11 cellular contexts compared by ENCODE assay signal in the genomic region with DNA sequence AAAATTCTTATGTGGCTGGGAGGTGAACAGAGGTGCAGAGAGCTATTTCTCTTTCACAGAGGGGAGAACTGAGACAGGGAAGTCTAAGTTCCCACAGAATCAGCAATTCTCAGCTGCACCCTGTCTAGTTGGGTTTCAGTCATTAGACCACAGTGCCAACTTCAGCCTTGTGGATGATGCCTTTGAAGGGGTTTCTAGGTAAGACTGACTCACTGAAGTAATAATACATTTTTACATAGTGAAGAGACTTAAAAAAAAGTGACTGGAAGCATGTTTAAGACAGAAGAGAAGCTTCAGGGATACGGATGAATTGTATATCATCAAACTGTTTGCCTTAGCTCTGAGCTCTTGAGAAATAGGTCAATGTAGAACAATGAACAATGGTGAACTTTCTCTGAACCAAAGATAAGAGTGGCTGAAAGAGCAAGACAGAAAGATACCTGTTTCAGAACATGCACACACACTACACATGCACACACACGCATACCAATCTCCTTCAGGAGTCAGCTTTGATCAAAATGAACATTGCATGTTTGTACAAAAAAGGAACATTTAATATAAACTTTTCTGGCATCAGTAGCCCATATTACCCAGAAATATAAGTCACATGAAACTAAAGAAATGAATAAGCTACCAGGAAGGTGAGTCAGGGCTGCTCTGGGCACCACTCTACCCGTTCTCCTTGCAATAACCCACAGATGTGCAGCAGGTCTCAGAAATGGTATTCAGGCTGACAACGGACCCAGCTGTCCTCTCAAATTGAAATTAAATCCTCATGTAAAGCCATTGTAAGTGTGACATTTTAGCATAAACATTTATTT. TPM values are rescaled to one million over a fixed set of nuclear protein-coding genes. Genes with fewer than 3 reads are reported as not detected.
DNase-seq lines count a peak whose midpoint lies in the region; ATAC-seq and TF ChIP-seq lines count a peak whose summit lies in the region.
"Had no signal": no experiment of that assay in that cellular context is flagged by ENCODE, and none has a peak within 500 bp of the region (broad histone marks: within the 10 kb centered on the region; RNA-seq: fewer than 3 reads in every experiment).

No MANE protein-coding gene starts in this region.

- H3K27me3 ChIP-seq in HCT116 (ENCODE audit: insufficient read depth, low read length) (no peaks in the 10 kb centered on the region), neural progenitor cell (no peaks in the 10 kb centered on the region)
- H3K27me3 ChIP-seq: body of pancreas, spleen had no signal

- H3K27ac ChIP-seq in HCT116 (ENCODE audit: low read depth, low read length) (no peak overlapping the region), neural progenitor cell (no peak overlapping the region)
- H3K27ac ChIP-seq: body of pancreas had no signal

- TF ChIP-seq RAD21 in HCT116 (IDR thresholded peaks at IDR 0.05; ENCODE audit: low read depth) = no peak

- H3F3A ChIP-seq in neural progenitor cell (ENCODE audit: low read depth) = no peaks in the 10 kb centered on the region

- H3K9me3 ChIP-seq in HCT116 (ENCODE audit: control insufficient read depth in 1 of 2, insufficient read depth in 1 of 2, low read depth in 1 of 2, low read length in 2 of 2) (no peaks in the 10 kb centered on the region), neural progenitor cell (ENCODE audit: low read depth) (no peaks in the 10 kb centered on the region)
- H3K9me3 ChIP-seq: body of pancreas had no signal

- H3K79me2 ChIP-seq in HCT116 (ENCODE audit: insufficient read depth, low read length) (no peaks in the 10 kb centered on the region), neural progenitor cell (ENCODE audit: low read depth) (no peaks in the 10 kb centered on the region)

- H3K4me1 ChIP-seq in HCT116 (ENCODE audit: control insufficient read depth in 1 of 2, insufficient read depth in 2 of 2, low read length in 2 of 2) (peaks cover 0 to 8% of the 10 kb centered on the region in 2 experiments; a peak in 1 of 4 replicates), neural progenitor cell (no peaks in the 10 kb centered on the region)
- H3K4me1 ChIP-seq: body of pancreas had no signal

- no peaks in the 10 kb centered on the region for H3K36me3 Mint-ChIP-seq in neural progenitor cell

- H3K4me2 ChIP-seq in HCT116 (ENCODE audit: low read length) (peak overlapping the region; percentile 1; the same call in 1 of the 2 replicates), neural progenitor cell (no peak overlapping the region)

- TF ChIP-seq POLR2A in HCT116 (IDR thresholded peaks at IDR 0.05; ENCODE audit: borderline replicate concordance, extremely low read depth, insufficient read depth, insufficient read length) = no peak

- CTCF ChIA-PET in HCT116 (lab: Charles Lee) = interaction anchor here (2.7 kb wide), 1 partner anchor 15 kb away, joined by 20 read pairs; no protein-coding TSS in a partner anchor

- H3K9ac ChIP-seq in HCT116 (ENCODE audit: low read length) (no peak overlapping the region), neural progenitor cell (no peak overlapping the region)

- no peak overlapping the region for H3K4me3 ChIP-seq in HCT116 (replicated peaks in 1 of 2; ENCODE audit: low read depth in 1 of 2, low read length in 2 of 2)
- H3K4me3 ChIP-seq in neural progenitor cell = no peak overlapping the region
- H3K4me3 ChIP-seq: body of pancreas, spleen had no signal

- RAD21 ChIA-PET in HCT116 (lab: Charles Lee; ENCODE audit: low non-redundant PET in 1 of 2, low total read pairs in 2 of 2, uncharacterized antibody in 2 of 2, unreplicated experiment in 2 of 2) = no interaction called here

- H3K4me3 Mint-ChIP-seq in neural progenitor cell = no peak overlapping the region

- H3K9me3 Mint-ChIP-seq in neural progenitor cell = no peaks in the 10 kb centered on the region

- ATAC-seq in HCT116 = peak; percentile 44; the same call in 1 of the 2 replicates
- ATAC-seq: body of pancreas had no signal

- no peak overlapping the region for H3K27ac Mint-ChIP-seq in neural progenitor cell

- no TSS peak for BruUV-seq in HCT116 (replicated peaks; lab: Mats Ljungman, UMichigan)

- H3K4me1 Mint-ChIP-seq in neural progenitor cell = no peaks in the 10 kb centered on the region

- DNase-seq in EL (peak; percentile 23), HCT116 (ENCODE audit: low read depth, low spot score) (no peak), lung microvascular endothelial cell (ENCODE audit: low read depth in 2 of 2) (peak; percentile 9 to 65), NCI-H2029 treated with DMSO at 0.1 percent for 48 hours (lab: John Stamatoyannopoulos, UW) (no peak), neural progenitor cell (ENCODE audit: low spot score) (no peak), amniotic stem cell (lab: John Stamatoyannopoulos, UW) (no peak), NCI-H2081 treated with DMSO at 0.1 percent for 48 hours (lab: John Stamatoyannopoulos, UW) (no peak)
- peak; percentile 51 for DNase-seq in activated naive CD4-positive, alpha-beta T cell treated with anti-CD3 and anti-CD28 coated beads, Interleukin-2, amount 50 U/mL, for 16 hours
- DNase-seq: spleen, trophoblast cell had no signal

- H3K27me3 Mint-ChIP-seq in neural progenitor cell (ENCODE audit: insufficient read depth, low read depth) = no peaks in the 10 kb centered on the region

- TF ChIP-seq CTCF in HCT116 (IDR thresholded peaks at IDR 0.05 in 2 of 3, conservative IDR thresholded peaks at IDR 0.05 in 1 of 3; ENCODE audit: borderline replicate concordance in 1 of 3, insufficient read depth in 1 of 3, low read depth in 2 of 3, low read length in 2 of 3) = no peak
- no peak for TF ChIP-seq CTCF in neural progenitor cell (IDR thresholded peaks at IDR 0.05)

- H4K20me1 ChIP-seq in HCT116 (ENCODE audit: insufficient read depth) = no peaks in the 10 kb centered on the region
- H4K20me1 ChIP-seq in neural progenitor cell (ENCODE audit: low read depth) = no peaks in the 10 kb centered on the region

- intact Hi-C loops in HCT116 (cut with micrococcal nuclease) = no loop called here

- H3K9me2 ChIP-seq in HCT116 (ENCODE audit: insufficient read depth) = no peaks in the 10 kb centered on the region

- POLR2A ChIA-PET in HCT116 (lab: Charles Lee) = no interaction called here

- H2AFZ ChIP-seq in HCT116 (ENCODE audit: low read depth, low read length, poor library complexity, severe bottlenecking) = no peak overlapping the region
- H2AFZ ChIP-seq in neural progenitor cell (replicated peaks) = no peak overlapping the region

- H3K36me3 ChIP-seq in HCT116 (ENCODE audit: control insufficient read depth in 1 of 2, insufficient read depth in 2 of 2, low read length in 2 of 2) = no peaks in the 10 kb centered on the region
- no peaks in the 10 kb centered on the region for H3K36me3 ChIP-seq in neural progenitor cell
- H3K36me3 ChIP-seq: spleen had no signal

TF ChIP-seq in HCT116, 20 proteins besides CTCF, POLR2A, EP300 and RAD21:
- TF ChIP-seq EZH2 (IDR thresholded peaks at IDR 0.05) (no peak), ZFX (IDR thresholded peaks at IDR 0.05) (no peak), EZH2phosphoT487 (IDR thresholded peaks at IDR 0.05; ENCODE audit: borderline replicate concordance) (no peak), SIN3A (IDR thresholded peaks at IDR 0.05; ENCODE audit: low read depth) (no peak), ZNF274 (IDR thresholded peaks at IDR 0.05; ENCODE audit: low read depth, low read length) (no peak), JUND (IDR thresholded peaks at IDR 0.05) (no peak), FOSL1 (IDR thresholded peaks at IDR 0.05; ENCODE audit: low read depth) (no peak), YY1 (IDR thresholded peaks at IDR 0.05; ENCODE audit: extremely low read depth, insufficient replicate concordance, low read depth, low read length) (no peak), ELF1 (IDR thresholded peaks at IDR 0.05; ENCODE audit: borderline replicate concordance, low read depth) (no peak), TCF7L2 (IDR thresholded peaks at IDR 0.05; ENCODE audit: borderline replicate concordance, extremely low read depth, insufficient read depth, insufficient read length) (no peak), CBX3 (IDR thresholded peaks at IDR 0.05; ENCODE audit: low read depth) (no peak)
- TF ChIP-seq, protein P1, sequence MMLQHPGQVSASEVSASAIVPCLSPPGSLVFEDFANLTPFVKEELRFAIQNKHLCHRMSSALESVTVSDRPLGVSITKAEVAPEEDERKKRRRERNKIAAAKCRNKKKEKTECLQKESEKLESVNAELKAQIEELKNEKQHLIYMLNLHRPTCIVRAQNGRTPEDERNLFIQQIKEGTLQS (IDR thresholded peaks at IDR 0.05) = no peak

RNA-seq across cellular contexts. Expression of a gene that starts 12.6 kb away (rescaled TPM):
- 0.42 TPM for total RNA-seq in HCT116 (2021; ENCODE audit: unreplicated experiment)
- not detected in 2 replicates for polyA plus RNA-seq in HCT116 (2012)
- not detected in 2 replicates for total RNA-seq in lung microvascular endothelial cell
- not detected in 2 replicates for total RNA-seq in neural progenitor cell (ENCODE audit: low replicate concordance)

Comparison
In these comparisons a context has a peak if more than half of its experiments do, and no peak if none do; other contexts are left out.
1. DNase-seq: peak in EL (single experiment), activated naive CD4-positive, alpha-beta T cell treated with anti-CD3 and anti-CD28 coated beads, Interleukin-2, amount 50 U/mL, for 16 hours (single experiment) and lung microvascular endothelial cell (2 of 2); none in HCT116 (single experiment), NCI-H2029 treated with DMSO at 0.1 percent for 48 hours (single experiment), neural progenitor cell (single experiment), amniotic stem cell (single experiment) and NCI-H2081 treated with DMSO at 0.1 percent for 48 hours (single experiment).